In genomic region chr11:102647430-102647829, GRCh38 we compare ENCODE assay signal across 34 cellular contexts. TPM values are rescaled to one million over a fixed set of nuclear protein-coding genes. Genes with fewer than 3 reads are reported as not detected.
"Had no signal": no experiment of that assay in that cellular context is flagged by ENCODE, and none has a peak within 500 bp of the region (broad histone marks: within the 10 kb centered on the region; RNA-seq: fewer than 3 reads in every experiment).

No MANE protein-coding gene starts in this region.

- H3K4me1 ChIP-seq: body of pancreas, left lung, lower lobe of right lung, spleen, suprapubic skin, tibial artery, upper lobe of right lung had no signal

- H3K27ac ChIP-seq: body of pancreas, left lung, lower lobe of right lung, spleen, suprapubic skin, tibial artery, upper lobe of right lung, VCaP had no signal

- H3K4me3 ChIP-seq: body of pancreas, left lung, lower lobe of right lung, mucosa of descending colon, spleen, suprapubic skin, tibial artery, upper lobe of right lung had no signal

- H3K9me3 ChIP-seq: body of pancreas, left lung, lower lobe of right lung, mucosa of descending colon, spleen, suprapubic skin, tibial artery, upper lobe of right lung had no signal

- H3K4me3 Mint-ChIP-seq: activated T-cell treated with anti-CD3 and anti-CD28 coated beads, Interleukin-2, amount 50 U/mL, for 72 hours; natural killer cell treated with Interleukin-12 subunit alpha and Interleukin-12 subunit beta and Interleukin-15 and Interleukin-18, amount 100 ng/mL, for 72 hours; T-helper 2 cell treated with Interferon-gamma antibody and Interleukin-4, amounts not matched to agents 5 μg/mL and 100 μg/mL, for 36 hours had no signal

- H3K9me3 Mint-ChIP-seq: activated naive CD4-positive, alpha-beta T cell treated with anti-CD3 and anti-CD28 coated beads, Interleukin-2, amount 50 U/mL, for 72 hours; activated T-cell treated with anti-CD3 and anti-CD28 coated beads, Interleukin-2, amount 50 U/mL, for 72 hours; natural killer cell treated with Interleukin-12 subunit alpha and Interleukin-12 subunit beta and Interleukin-15 and Interleukin-18, amount 100 ng/mL, for 72 hours; T-helper 2 cell treated with Interferon-gamma antibody and Interleukin-4, amounts not matched to agents 5 μg/mL and 100 μg/mL, for 36 hours had no signal

- DNase-seq: activated CD4-positive, alpha-beta T cell treated with anti-CD3 and anti-CD28 coated beads for 4 hours; activated CD4-positive, alpha-beta T cell treated with anti-CD3 and anti-CD28 coated beads, Interleukin-2, amount 50 U/mL, for 4 hours; activated naive CD4-positive, alpha-beta T cell; activated T-cell treated with anti-CD3 and anti-CD28 coated beads for 4 hours; activated T-cell treated with anti-CD3 and anti-CD28 coated beads, Interleukin-2, amount 50 U/mL, for 72 hours; anterior cingulate cortex; body of pancreas; effector CD8-positive, alpha-beta T cell; glutamatergic neuron; left lung; lower lobe of right lung; mesendoderm; mucosa of descending colon; posterior cingulate gyrus; right cardiac atrium; spleen; stimulated activated naive CD4-positive, alpha-beta T cell; tibial artery; upper lobe of right lung had no signal

- H3K36me3 Mint-ChIP-seq: activated naive CD4-positive, alpha-beta T cell treated with anti-CD3 and anti-CD28 coated beads, Interleukin-2, amount 50 U/mL, for 72 hours; natural killer cell treated with Interleukin-12 subunit alpha and Interleukin-12 subunit beta and Interleukin-15 and Interleukin-18, amount 100 ng/mL, for 72 hours had no signal

- ATAC-seq: activated naive CD4-positive, alpha-beta T cell treated with anti-CD3 and anti-CD28 coated beads, Interleukin-2, amount 50 U/mL, for 72 hours; activated T-cell treated with anti-CD3 and anti-CD28 coated beads, Interleukin-2, amount 50 U/mL, for 72 hours; body of pancreas; left lung; lower lobe of right lung; mucosa of descending colon; natural killer cell treated with Interleukin-12 subunit alpha and Interleukin-12 subunit beta and Interleukin-15 and Interleukin-18, amount 100 ng/mL, for 72 hours; right cardiac atrium; upper lobe of right lung had no signal

- FAIRE-seq: colon, endometrium, frontal cortex, islet of Langerhans, TTC549 had no signal

- H3K27ac Mint-ChIP-seq: activated naive CD4-positive, alpha-beta T cell treated with anti-CD3 and anti-CD28 coated beads, Interleukin-2, amount 50 U/mL, for 72 hours; activated T-cell treated with anti-CD3 and anti-CD28 coated beads, Interleukin-2, amount 50 U/mL, for 72 hours; natural killer cell treated with Interleukin-12 subunit alpha and Interleukin-12 subunit beta and Interleukin-15 and Interleukin-18, amount 100 ng/mL, for 72 hours; T-helper 2 cell treated with Interferon-gamma antibody and Interleukin-4, amounts not matched to agents 5 μg/mL and 100 μg/mL, for 36 hours had no signal

- H3K36me3 ChIP-seq: left lung, lower lobe of right lung, spleen, suprapubic skin, tibial artery, upper lobe of right lung had no signal

- H3K27me3 ChIP-seq: body of pancreas, left lung, tibial artery, upper lobe of right lung had no signal

RNA-seq across cellular contexts. Expression of gene MMP20, which starts 22.3 kb away (rescaled TPM):
- total RNA-seq: activated naive CD4-positive, alpha-beta T cell treated with anti-CD3 and anti-CD28 coated beads, Interleukin-2, amount 50 U/mL, for 72 hours; activated T-cell treated with anti-CD3 and anti-CD28 coated beads, Interleukin-2, amount 50 U/mL, for 72 hours; body of pancreas; dermis microvascular lymphatic vessel endothelial cell; frontal cortex; left lung; lower lobe of right lung; mucosa of descending colon; natural killer cell treated with Interleukin-12 subunit alpha and Interleukin-12 subunit beta and Interleukin-15 and Interleukin-18, amount 100 ng/mL, for 72 hours; omental fat pad; right cardiac atrium; spleen; suprapubic skin; upper lobe of right lung had no signal
- polyA plus RNA-seq: adipose tissue, esophagus, right cardiac atrium had no signal

RNA-seq across cellular contexts. Expression of gene MMP27, which starts 58.1 kb away (rescaled TPM):
- total RNA-seq: activated naive CD4-positive, alpha-beta T cell treated with anti-CD3 and anti-CD28 coated beads, Interleukin-2, amount 50 U/mL, for 72 hours; activated T-cell treated with anti-CD3 and anti-CD28 coated beads, Interleukin-2, amount 50 U/mL, for 72 hours; body of pancreas; dermis microvascular lymphatic vessel endothelial cell; frontal cortex; left lung; lower lobe of right lung; myocyte; natural killer cell treated with Interleukin-12 subunit alpha and Interleukin-12 subunit beta and Interleukin-15 and Interleukin-18, amount 100 ng/mL, for 72 hours; omental fat pad; right cardiac atrium; upper lobe of right lung had no signal
- polyA plus RNA-seq: right cardiac atrium, spleen had no signal
